24 cellular contexts compared by ENCODE assay signal in the genomic region with DNA sequence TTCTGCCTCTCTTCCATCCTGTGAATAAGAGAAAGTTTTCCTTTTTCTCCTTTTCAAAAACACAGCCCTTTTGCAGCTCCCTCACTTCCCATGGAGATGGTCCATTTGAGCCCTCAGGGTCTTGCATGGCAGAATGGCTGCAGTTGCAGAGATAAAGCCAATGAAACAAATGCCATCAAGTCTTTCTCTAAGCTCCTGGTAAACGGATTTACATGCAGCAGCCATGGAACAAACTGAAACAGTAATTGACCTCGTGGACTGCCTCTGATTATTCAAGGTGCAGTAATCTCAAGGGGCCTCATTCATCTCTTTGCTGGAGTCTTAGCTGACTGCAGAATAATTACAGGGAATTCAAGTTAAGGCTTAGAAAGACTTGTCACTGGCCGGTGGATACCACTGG.
"Had no signal": no experiment of that assay in that cellular context is flagged by ENCODE, and none has a peak within 500 bp of the region (broad histone marks: within the 10 kb centered on the region; RNA-seq: fewer than 3 reads in every experiment).

No MANE protein-coding gene starts in this region.

- H3K27ac ChIP-seq: adrenal gland, SK-N-MC, VCaP had no signal

- H3K4me1 Mint-ChIP-seq: activated naive CD8-positive, alpha-beta T cell treated with anti-CD3 and anti-CD28 coated beads, Interleukin-2, amount 10 ng/mL, durations not matched to agents 7 days and 5 days had no signal

- H3K36me3 Mint-ChIP-seq: activated naive CD8-positive, alpha-beta T cell treated with anti-CD3 and anti-CD28 coated beads, Interleukin-2, amount 10 ng/mL, durations not matched to agents 7 days and 5 days; IgD-negative memory B cell had no signal

- H3K4me3 Mint-ChIP-seq: activated CD8-positive, alpha-beta T cell treated with anti-CD3 and anti-CD28 coated beads, Interleukin-2, amount 10 ng/mL, durations not matched to agents 7 days and 5 days; activated naive CD8-positive, alpha-beta T cell treated with anti-CD3 and anti-CD28 coated beads, Interleukin-2, amount 10 ng/mL, durations not matched to agents 7 days and 5 days; IgD-negative memory B cell had no signal

- H3K4me3 ChIP-seq: adrenal gland, SK-N-MC had no signal

- H3K4me1 ChIP-seq: adrenal gland had no signal

- DNase-seq: activated CD4-positive, alpha-beta T cell treated with anti-CD3 and anti-CD28 coated beads for 48 hours; activated CD4-positive, alpha-beta T cell treated with anti-CD3 and anti-CD28 coated beads, Interleukin-2, amount 50 U/mL, for 4 hours; activated CD8-positive, alpha-beta memory T cell treated with anti-CD3 and anti-CD28 coated beads, Interleukin-2, amount 50 U/mL, for 48 hours; activated CD8-positive, alpha-beta T cell treated with anti-CD3 and anti-CD28 coated beads, Interleukin-2, amount 10 ng/mL, durations not matched to agents 7 days and 5 days; activated naive CD4-positive, alpha-beta T cell treated with anti-CD3 and anti-CD28 coated beads, Interleukin-2, amount 50 U/mL, for 16 hours; activated naive CD8-positive, alpha-beta T cell treated with anti-CD3 and anti-CD28 coated beads, Interleukin-2, amount 10 ng/mL, durations not matched to agents 7 days and 5 days; activated T-cell treated with anti-CD3 and anti-CD28 coated beads, Interleukin-2, amount 50 U/mL, for 1 hour; adrenal gland; anterior cingulate cortex; KG1; NCI-H1048; NCI-H1417; NCI-H1930; NCI-H446; NCI-H524; NCI-H748 treated with DMSO at 0.1 percent for 48 hours; OCI-M1; RPMI8226; T-helper 1 cell had no signal

- H3K27ac Mint-ChIP-seq: activated CD8-positive, alpha-beta T cell treated with anti-CD3 and anti-CD28 coated beads, Interleukin-2, amount 10 ng/mL, durations not matched to agents 7 days and 5 days; activated naive CD8-positive, alpha-beta T cell treated with anti-CD3 and anti-CD28 coated beads, Interleukin-2, amount 10 ng/mL, durations not matched to agents 7 days and 5 days; IgD-negative memory B cell had no signal

- H3K9me3 ChIP-seq: adrenal gland had no signal

- ATAC-seq: activated CD8-positive, alpha-beta T cell treated with anti-CD3 and anti-CD28 coated beads, Interleukin-2, amount 10 ng/mL, durations not matched to agents 7 days and 5 days; Panc1; Right ventricle myocardium inferior had no signal

- H3K36me3 ChIP-seq: adrenal gland had no signal
